ENCODE assay signal across 24 cellular contexts in the genomic region with DNA sequence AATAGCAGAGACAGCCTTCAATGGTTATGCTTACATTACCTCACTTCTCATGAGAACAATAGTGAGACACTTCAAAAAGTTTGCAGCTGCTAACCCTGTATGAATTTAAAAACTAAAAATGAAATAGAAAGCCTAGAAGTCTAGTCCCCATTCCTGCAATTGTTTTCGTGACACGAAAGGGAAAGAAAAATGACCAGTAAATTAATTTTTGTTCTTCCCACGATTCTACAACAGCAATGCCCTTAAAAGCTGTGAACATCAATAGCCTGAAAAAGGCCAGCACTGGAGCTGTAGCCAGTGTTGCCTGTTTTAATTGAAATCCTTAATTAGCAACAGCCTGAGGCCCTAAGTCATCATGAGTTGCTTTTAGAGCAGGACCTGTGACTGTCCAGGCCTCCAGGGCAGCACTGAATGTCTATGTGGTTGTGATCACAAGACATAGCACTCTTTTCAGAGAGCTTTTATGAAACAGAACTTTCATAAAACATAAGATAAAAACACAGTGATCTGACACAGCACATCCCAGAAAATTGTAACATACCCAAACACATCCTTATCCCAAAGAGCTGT.
DNase-seq lines count a peak whose midpoint lies in the region; ATAC-seq and TF ChIP-seq lines count a peak whose summit lies in the region.
"Had no signal": no experiment of that assay in that cellular context is flagged by ENCODE, and none has a peak within 500 bp of the region (broad histone marks: within the 10 kb centered on the region; RNA-seq: fewer than 3 reads in every experiment).

No MANE protein-coding gene starts in this region.

- no TSS peak for BruUV-seq in mammary epithelial cell (replicated peaks; lab: Mats Ljungman, UMichigan)

- WGBS in mammary epithelial cell (ENCODE audit: low coverage, missing lambda C conversion rate): 5% methylated on average over 3 of the region's 3 CpGs

- H3K9me3 Mint-ChIP-seq in HFFc6 (no peaks in the 10 kb centered on the region), nephron (no peaks in the 10 kb centered on the region)
- H3K9me3 Mint-ChIP-seq: activated T-cell treated with anti-CD3 and anti-CD28 coated beads, Interleukin-2, amount 50 U/mL, for 72 hours; dendritic cell treated with granulocyte-macrophage colony-stimulating factor and Interleukin-4, amounts not matched to agents 40 ng/mL and 50 ng/mL, for 4 days; nephron progenitor cell had no signal

- no peak for DNase-seq in AG04450 (ENCODE audit: low read depth, low spot score)
- peak; percentile 52 for DNase-seq in HFFc6
- no peak for DNase-seq in mammary epithelial cell
- no peak for DNase-seq in dorsolateral prefrontal cortex
- DNase-seq: activated CD4-positive, CD25-positive, alpha-beta regulatory T cell treated with anti-CD3 and anti-CD28 coated beads, Interleukin-2, amount 50 U/mL, for 72 hours; activated CD8-positive, alpha-beta memory T cell treated with anti-CD3 and anti-CD28 coated beads for 24 hours; activated T-cell treated with anti-CD3 and anti-CD28 coated beads, Interleukin-2, amount 50 U/mL, for 72 hours; brain microvascular endothelial cell; CD4-positive, alpha-beta memory T cell; DMS79; glutamatergic neuron; H7; NCI-H526; nephron progenitor cell; PC-3; stimulated activated naive CD4-positive, alpha-beta T cell; trophoblast cell had no signal

- CTCF ChIA-PET in AG04450 (lab: Charles Lee): interaction anchor here (1.4 kb wide), 1 partner anchor 111 kb away, joined by 5 read pairs; no protein-coding TSS in a partner anchor
- CTCF ChIA-PET in mammary epithelial cell (lab: Charles Lee; ENCODE audit: low non-redundant PET): no interaction called here

- H3K27ac ChIP-seq in AG04450 (ENCODE audit: low read depth, low read length): peak overlapping the region; percentile 58
- H3K27ac ChIP-seq in mammary epithelial cell (ENCODE audit: insufficient read depth, low read depth, low read length): no peak overlapping the region
- H3K27ac ChIP-seq in dorsolateral prefrontal cortex: no peak overlapping the region
- H3K27ac ChIP-seq: brain microvascular endothelial cell had no signal

- no peak overlapping the region for H3K9ac ChIP-seq in mammary epithelial cell (ENCODE audit: insufficient read depth, low read length)

- H3K4me3 Mint-ChIP-seq in HFFc6 (peak overlapping the region; percentile 81), nephron (no peak overlapping the region)
- H3K4me3 Mint-ChIP-seq: activated naive CD8-positive, alpha-beta T cell; activated T-cell treated with anti-CD3 and anti-CD28 coated beads, Interleukin-2, amount 50 U/mL, for 72 hours; CD4-positive, alpha-beta memory T cell; dendritic cell treated with granulocyte-macrophage colony-stimulating factor and Interleukin-4, amounts not matched to agents 40 ng/mL and 50 ng/mL, for 4 days; nephron progenitor cell had no signal

- H3K27ac Mint-ChIP-seq in HFFc6 (peak overlapping the region; percentile 89), nephron (peak overlapping the region in 2 of 3 experiments; percentile 11 to 30)
- H3K27ac Mint-ChIP-seq: activated naive CD8-positive, alpha-beta T cell; activated T-cell treated with anti-CD3 and anti-CD28 coated beads, Interleukin-2, amount 50 U/mL, for 72 hours; CD4-positive, alpha-beta memory T cell; dendritic cell treated with granulocyte-macrophage colony-stimulating factor and Interleukin-4, amounts not matched to agents 40 ng/mL and 50 ng/mL, for 4 days; nephron progenitor cell had no signal

- dilution Hi-C loops in mammary epithelial cell (cut with HindIII; ENCODE audit: low sequenced_read_pairs): no loop called here

- H3K36me3 Mint-ChIP-seq in HFFc6 (ENCODE audit: low read depth): no peaks in the 10 kb centered on the region
- H3K36me3 Mint-ChIP-seq in nephron (ENCODE audit: low read depth): no peaks in the 10 kb centered on the region
- H3K36me3 Mint-ChIP-seq: activated naive CD8-positive, alpha-beta T cell; CD4-positive, alpha-beta memory T cell had no signal

- H3K4me3 ChIP-seq in AG04450 (ENCODE audit: low read depth, low read length) (no peak overlapping the region), mammary epithelial cell (replicated peaks in 1 of 3; ENCODE audit: insufficient read depth in 1 of 3, low read depth in 2 of 3, low read length in 3 of 3) (no peak overlapping the region), dorsolateral prefrontal cortex (no peak overlapping the region)

- in situ Hi-C loops in mammary epithelial cell (cut with MboI; ENCODE audit: low sequenced_read_pairs in 2 of 2): no loop called here

- POLR2A ChIA-PET in AG04450 (lab: Yijun Ruan, JAX): no interaction called here

- no peaks in the 10 kb centered on the region for H4K20me1 ChIP-seq in mammary epithelial cell (ENCODE audit: insufficient read depth, low read length)

- peaks cover 69% of the 10 kb centered on the region for H3K4me1 Mint-ChIP-seq in HFFc6 (ENCODE audit: low read depth)
- peaks cover 20% of the 10 kb centered on the region for H3K4me1 Mint-ChIP-seq in nephron

- H3K9me3 ChIP-seq in AG04450 (ENCODE audit: control insufficient read depth, insufficient read depth, low read length) (no peaks in the 10 kb centered on the region), mammary epithelial cell (replicated peaks; ENCODE audit: insufficient read depth, low read length) (no peaks in the 10 kb centered on the region)

- no peaks in the 10 kb centered on the region for H3K79me2 ChIP-seq in mammary epithelial cell (ENCODE audit: insufficient read depth, low read length)

- ATAC-seq in HG03354 (IDR thresholded peaks at IDR 0.05; ENCODE audit: poor library complexity, severe bottlenecking, unreplicated experiment) (no peak), HG03196 (IDR thresholded peaks at IDR 0.05; ENCODE audit: unreplicated experiment) (no peak), HG02588 (IDR thresholded peaks at IDR 0.05; ENCODE audit: unreplicated experiment) (no peak)
- ATAC-seq: activated T-cell treated with anti-CD3 and anti-CD28 coated beads, Interleukin-2, amount 50 U/mL, for 72 hours; esophagus mucosa; PC-3 had no signal

- no peaks in the 10 kb centered on the region for H3K36me3 ChIP-seq in mammary epithelial cell (ENCODE audit: insufficient read depth, low read length)
- H3K36me3 ChIP-seq: brain microvascular endothelial cell had no signal

- H3K27me3 Mint-ChIP-seq in HFFc6 (ENCODE audit: insufficient read depth): no peaks in the 10 kb centered on the region
- H3K27me3 Mint-ChIP-seq in nephron (ENCODE audit: low read depth): peaks cover 7% of the 10 kb centered on the region
- H3K27me3 Mint-ChIP-seq: activated naive CD8-positive, alpha-beta T cell; CD4-positive, alpha-beta memory T cell; dendritic cell treated with granulocyte-macrophage colony-stimulating factor and Interleukin-4, amounts not matched to agents 40 ng/mL and 50 ng/mL, for 4 days had no signal

- peak overlapping the region; percentile 48 for H3K4me2 ChIP-seq in mammary epithelial cell (ENCODE audit: insufficient read depth, low read depth, low read length)

- H2AFZ ChIP-seq in mammary epithelial cell (ENCODE audit: low read depth, low read length): peak overlapping the region; percentile 63

- H3K4me1 ChIP-seq in mammary epithelial cell (ENCODE audit: insufficient read depth, low read length): peaks cover 18% of the 10 kb centered on the region

- H3K27me3 ChIP-seq in AG04450 (ENCODE audit: control insufficient read depth, insufficient read depth, low read length) (no peaks in the 10 kb centered on the region), mammary epithelial cell (ENCODE audit: insufficient read depth, low read length) (no peaks in the 10 kb centered on the region), dorsolateral prefrontal cortex (no peaks in the 10 kb centered on the region)
- H3K27me3 ChIP-seq: brain microvascular endothelial cell had no signal

- intact Hi-C loops in mammary epithelial cell (cut with micrococcal nuclease): no loop called here
- intact Hi-C loops in dorsolateral prefrontal cortex (cut with DNase I): no loop called here

- TF ChIP-seq CTCF in AG04450 (IDR thresholded peaks at IDR 0.05; ENCODE audit: low read depth, low read length) (no peak), HFFc6 (IDR thresholded peaks at IDR 0.05) (no peak), mammary epithelial cell (conservative IDR thresholded peaks at IDR 0.05 in 1 of 2, IDR thresholded peaks at IDR 0.05 in 1 of 2; ENCODE audit: extremely low read depth in 1 of 2, insufficient read depth in 1 of 2, low read depth in 1 of 2, low read length in 2 of 2) (no peak), nephron (IDR thresholded peaks at IDR 0.05; ENCODE audit: unreplicated experiment in 3 of 3) (no peak), dorsolateral prefrontal cortex (IDR thresholded peaks at IDR 0.05 in 54 of 56, conservative IDR thresholded peaks at IDR 0.05 in 2 of 56; ENCODE audit: low read depth in 1 of 56, partially characterized antibody in 56 of 56) (no peak)
